Comparison of ENCODE assay signal across 11 cellular contexts in the genomic region with DNA sequence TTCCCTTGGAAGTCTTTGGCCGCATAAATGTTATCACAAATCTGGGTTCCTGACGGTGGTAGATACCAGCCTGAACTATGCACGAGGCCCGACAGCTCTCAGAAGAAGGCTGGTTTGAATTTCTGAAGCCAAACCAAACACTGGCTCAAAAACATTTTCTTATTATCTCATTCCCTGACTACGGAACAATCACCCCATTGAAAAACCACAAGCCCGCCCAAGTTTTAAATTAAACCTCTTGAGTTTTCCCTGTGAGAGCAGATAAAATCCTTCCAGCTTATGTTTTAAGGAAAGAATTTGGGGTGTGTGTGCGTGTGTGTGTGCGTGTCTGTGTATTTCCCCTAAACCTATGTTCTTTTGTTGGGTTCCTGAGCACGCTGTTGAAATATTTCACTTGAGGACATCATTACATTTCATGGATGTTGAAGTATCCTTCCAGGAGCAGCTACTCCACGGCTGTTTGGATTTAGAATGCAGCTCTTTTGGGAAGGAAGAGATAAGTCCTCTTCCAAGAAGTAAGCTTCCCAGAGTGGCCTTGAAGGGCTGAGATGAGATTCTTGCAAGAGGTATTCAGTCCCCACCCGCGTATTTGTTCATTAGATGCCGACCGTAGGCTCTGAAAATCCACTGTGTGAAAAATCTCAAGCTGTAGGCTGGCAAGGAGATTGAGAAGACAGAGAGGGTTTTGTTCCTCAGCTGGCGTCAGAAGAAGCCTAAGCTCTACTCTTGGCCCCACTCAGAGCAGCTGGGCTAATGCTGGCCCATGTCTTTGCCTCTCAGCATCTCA.
A peak's percentile ranks its signal among the peaks of the same experiment; 100 is the strongest.
DNase-seq lines count a peak whose midpoint lies in the region; ATAC-seq and TF ChIP-seq lines count a peak whose summit lies in the region.
"Had no signal": no experiment of that assay in that cellular context is flagged by ENCODE, and none has a peak within 500 bp of the region (broad histone marks: within the 10 kb centered on the region; RNA-seq: fewer than 3 reads in every experiment).

No MANE protein-coding gene starts in this region.

- H3K27me3 ChIP-seq in upper lobe of left lung (no peaks in the 10 kb centered on the region), HAP-1 (ENCODE audit: low read depth) (no peaks in the 10 kb centered on the region)

- WGBS in upper lobe of left lung, 2 donors = 58 to 69% methylated on average over 15 of the region's 15 CpGs

- H3K9me3 ChIP-seq in upper lobe of left lung (no peaks in the 10 kb centered on the region), HAP-1 (no peaks in the 10 kb centered on the region)

- TF ChIP-seq CTCF in fibroblast of villous mesenchyme (IDR thresholded peaks at IDR 0.05; ENCODE audit: insufficient read depth, low read depth, low read length) (no peak), upper lobe of left lung (IDR thresholded peaks at IDR 0.05) (no peak)

- peak in 2 of 4 donors; percentile 10 to 12 for TF ChIP-seq POLR2A in upper lobe of left lung (IDR thresholded peaks at IDR 0.05)

- DNase-seq in NCI-H2107 treated with DMSO at 0.1 percent for 48 hours (lab: John Stamatoyannopoulos, UW; ENCODE audit: unreplicated experiment) (peak; percentile 58), NCI-H2107 (lab: John Stamatoyannopoulos, UW) (no peak), fibroblast of villous mesenchyme (ENCODE audit: low read depth) (peak; percentile 39), myocyte (ENCODE audit: low read depth) (peak; percentile 51), upper lobe of left lung (no peak), DMS53 (lab: John Stamatoyannopoulos, UW) (no peak), HAP-1 (ENCODE audit: low spot score in 2 of 2) (no peak)
- DNase-seq: 8988T; activated naive CD8-positive, alpha-beta T cell treated with anti-CD3 and anti-CD28 coated beads, Interleukin-2, amount 10 ng/mL, durations not matched to agents 7 days and 5 days; NCI-H69 had no signal

- peak overlapping the region; percentile 78 to 96 (median 84) for H3K27ac ChIP-seq in upper lobe of left lung

- peak; percentile 78 to 96 (median 92) for TF ChIP-seq EP300 in upper lobe of left lung (IDR thresholded peaks at IDR 0.05)

- ATAC-seq in upper lobe of left lung (ENCODE audit: low FRiP score in 2 of 2) (peak; percentile 60 to 69), GM21723 (IDR thresholded peaks at IDR 0.05; ENCODE audit: unreplicated experiment) (no peak)

- H3K36me3 ChIP-seq in upper lobe of left lung (no peaks in the 10 kb centered on the region), HAP-1 (replicated peaks) (no peaks in the 10 kb centered on the region)

- in situ Hi-C loops in HAP-1 (cut with MboI; ENCODE audit: low sequenced_read_pairs) = no loop called here

- H3K4me3 ChIP-seq in fibroblast of villous mesenchyme (ENCODE audit: low read depth, low read length) (no peak overlapping the region), upper lobe of left lung (peak overlapping the region in 2 of 4 donors; percentile 11 to 29), HAP-1 (no peak overlapping the region)

- peaks cover 26 to 45% (median 36%) of the 10 kb centered on the region in 4 donors for H3K4me1 ChIP-seq in upper lobe of left lung
- H3K4me1 ChIP-seq in HAP-1 = no peaks in the 10 kb centered on the region

Comparison
In these comparisons a context has a peak if more than half of its experiments do, and no peak if none do; other contexts are left out.
1. DNase-seq: peak in NCI-H2107 treated with DMSO at 0.1 percent for 48 hours (single experiment), fibroblast of villous mesenchyme (single experiment) and myocyte (single experiment); none in NCI-H2107 (single experiment), upper lobe of left lung (0 of 2), DMS53 (single experiment) and HAP-1 (0 of 2).